ENCODE assay signal across 32 cellular contexts in the genomic region with DNA sequence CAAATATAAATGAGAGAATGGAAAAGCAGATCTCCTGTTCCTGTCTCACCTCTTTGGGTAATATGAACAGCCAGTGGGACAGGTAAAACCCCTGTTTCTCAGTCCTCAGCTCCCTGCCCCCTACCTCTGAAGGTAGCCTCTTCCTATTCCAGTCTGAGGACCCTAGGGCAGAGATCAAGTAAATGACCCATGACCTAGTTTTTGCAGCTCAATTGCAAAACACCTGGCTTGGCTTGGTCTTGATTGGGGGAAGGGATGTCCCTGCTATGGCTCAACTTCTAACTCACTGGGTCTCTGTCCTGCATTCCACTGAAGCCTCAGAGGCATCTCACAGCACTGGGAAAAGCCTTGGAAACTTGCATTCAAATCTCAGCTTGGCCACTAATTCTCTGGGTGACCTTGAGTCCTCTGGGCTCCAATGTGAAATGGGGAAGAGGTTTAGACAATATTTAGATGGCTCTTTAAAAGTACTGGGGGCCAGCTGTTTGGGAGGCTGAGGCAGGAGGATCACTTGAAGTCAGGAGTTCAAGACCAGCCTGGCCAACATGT. TPM values are rescaled to one million over a fixed set of nuclear protein-coding genes. Genes with fewer than 3 reads are reported as not detected.
A peak's percentile ranks its signal among the peaks of the same experiment; 100 is the strongest.
DNase-seq lines count a peak whose midpoint lies in the region; ATAC-seq, FAIRE-seq and TF ChIP-seq lines count a peak whose summit lies in the region.
"Had no signal": no experiment of that assay in that cellular context is flagged by ENCODE, and none has a peak within 500 bp of the region (broad histone marks: within the 10 kb centered on the region; RNA-seq: fewer than 3 reads in every experiment).

No MANE protein-coding gene starts in this region.

- H2AK5ac ChIP-seq in H1 (ENCODE audit: low read depth, low read length): no peak overlapping the region

- no peak overlapping the region for H3K14ac ChIP-seq in H1 (ENCODE audit: insufficient read length)

- POLR2A ChIA-PET in H1 (lab: Charles Lee; ENCODE audit: partially characterized antibody): interaction anchor here (0.7 to 10.6 kb wide), 6 partner anchors 10 to 32 kb away, joined by 3 to 92 read pairs (median 3); a partner anchor contains a TSS

- TF ChIP-seq CTCF in natural killer cell (IDR thresholded peaks at IDR 0.05) (no peak), H1 (IDR thresholded peaks at IDR 0.05; ENCODE audit: control extremely low read depth in 1 of 3, insufficient read depth in 1 of 3, low read depth in 1 of 3, low read length in 3 of 3) (no peak), right lobe of liver (IDR thresholded peaks at IDR 0.05) (no peak), type B pancreatic cell (conservative IDR thresholded peaks at IDR 0.05) (no peak), mesothelial cell of epicardium (IDR thresholded peaks at IDR 0.05; ENCODE audit: unreplicated experiment) (no peak)

- peaks cover 11% of the 10 kb centered on the region; the same call in 1 of the 2 replicates for H3K23me2 ChIP-seq in H1 (ENCODE audit: low read depth, low read length)

- H3K18ac ChIP-seq in H1 (ENCODE audit: extremely low read depth, low read length): peak overlapping the region; percentile 6; the same call in 1 of the 2 replicates

- FAIRE-seq in H1 (lab: Jason Lieb, UNC): peak; percentile 48
- FAIRE-seq: islet of Langerhans had no signal

- H3K27me3 ChIP-seq in H1 (replicated peaks in 1 of 4; ENCODE audit: control insufficient read depth in 3 of 4, extremely low read depth in 1 of 4, insufficient read depth in 3 of 4, low read length in 3 of 4): no peaks in the 10 kb centered on the region; a peak in 1 of 7 replicates
- H3K27me3 ChIP-seq in right lobe of liver: no peaks in the 10 kb centered on the region
- H3K27me3 ChIP-seq: BE2C, body of pancreas, gastrocnemius medialis, neutrophil, transverse colon had no signal

- H2BK15ac ChIP-seq in H1 (ENCODE audit: low read length): peak overlapping the region; percentile 46; the same call in 1 of the 2 replicates

- H3K4me3 Mint-ChIP-seq in natural killer cell: peak overlapping the region; percentile 28
- H3K4me3 Mint-ChIP-seq in natural killer cell treated with Interleukin-12 subunit alpha and Interleukin-12 subunit beta and Interleukin-15 and Interleukin-18, amount 100 ng/mL, for 72 hours: no peak overlapping the region
- peak overlapping the region; percentile 31 for H3K4me3 Mint-ChIP-seq in type B pancreatic cell
- no peak overlapping the region for H3K4me3 Mint-ChIP-seq in mesothelial cell of epicardium
- H3K4me3 Mint-ChIP-seq: activated CD8-positive, alpha-beta memory T cell treated with anti-CD3 and anti-CD28 coated beads, Interleukin-2, amount 10 ng/mL, durations not matched to agents 7 days and 5 days; activated T-cell treated with anti-CD3 and anti-CD28 coated beads, Interleukin-2, amount 50 U/mL, for 72 hours; T-helper 2 cell treated with Interferon-gamma antibody and Interleukin-4, amounts not matched to agents 5 μg/mL and 100 μg/mL, for 36 hours had no signal

- peak overlapping the region in 1 of 4 experiments; percentile 18; a peak in 1 of 7 replicates for H3K9ac ChIP-seq in H1 (replicated peaks in 1 of 4; ENCODE audit: extremely low read depth in 1 of 4, low read depth in 3 of 4, low read length in 3 of 4)

- no peak overlapping the region for H2BK120ac ChIP-seq in H1 (replicated peaks; ENCODE audit: low read depth, low read length)

- H3K4ac ChIP-seq in H1 (replicated peaks; ENCODE audit: insufficient read length, low read depth, low read length): no peak overlapping the region

- no peak overlapping the region for H4K91ac ChIP-seq in H1 (replicated peaks; ENCODE audit: insufficient read length, low read length)

- H3K79me2 ChIP-seq in H1 (ENCODE audit: control insufficient read depth in 1 of 2, insufficient read depth in 2 of 2, low read length in 2 of 2): peaks cover 0 to 12% of the 10 kb centered on the region in 2 experiments; a peak in 1 of 4 replicates

- intact Hi-C loops in natural killer cell (cut with micrococcal nuclease): loop anchor here (5.0 kb wide), 1 partner anchor 33 kb away; a partner anchor contains a TSS
- intact Hi-C loops in right lobe of liver (cut with DNase I): no loop called here

- H2BK5ac ChIP-seq in H1 (ENCODE audit: low read depth, low read length): no peak overlapping the region

- no peak overlapping the region for H4K8ac ChIP-seq in H1 (ENCODE audit: extremely low read depth, insufficient read depth, low read length)

- no peak overlapping the region for H2BK12ac ChIP-seq in H1 (ENCODE audit: low read depth, low read length)

- no peak overlapping the region for H3K56ac ChIP-seq in H1 (replicated peaks; ENCODE audit: insufficient read length, low read depth, low read length)

- 0 out of 2 replicates have a peak overlapping the region, but pooled peaks have one; percentile 72 for H2BK20ac ChIP-seq in H1 (ENCODE audit: low read length)

- H3K4me3 ChIP-seq in H1 (ENCODE audit: extremely low read depth in 1 of 4, insufficient read depth in 2 of 4, low read depth in 3 of 4, low read length in 4 of 4) (peak overlapping the region in 2 of 4 experiments; percentile 4 to 29; a peak in 2 of 8 replicates), right lobe of liver (no peak overlapping the region)
- H3K4me3 ChIP-seq: body of pancreas, gastrocnemius medialis, lower lobe of right lung, smooth muscle cell, transverse colon had no signal

- no peak overlapping the region for H3K23ac ChIP-seq in H1 (ENCODE audit: insufficient read length)

- H3K9me3 ChIP-seq in H1 (ENCODE audit: insufficient read depth in 2 of 2, low read depth in 1 of 2, low read length in 1 of 2) (no peaks in the 10 kb centered on the region), right lobe of liver (no peaks in the 10 kb centered on the region)
- H3K9me3 ChIP-seq: BE2C, body of pancreas, gastrocnemius medialis, lower lobe of right lung, neutrophil, transverse colon had no signal

- TF ChIP-seq EP300 in H1 (IDR thresholded peaks at IDR 0.05; ENCODE audit: borderline replicate concordance in 1 of 2, low read depth in 2 of 2, low read length in 2 of 2): peak in 1 of 2 experiments; percentile 64; a peak in 1 of 3 replicates

- peak overlapping the region; percentile 52 to 59 for H3K4me2 ChIP-seq in H1 (ENCODE audit: insufficient read depth in 1 of 2, low read depth in 2 of 2, low read length in 2 of 2)
- H3K4me2 ChIP-seq: smooth muscle cell had no signal

- H3K27me3 Mint-ChIP-seq in natural killer cell (ENCODE audit: low read depth in 2 of 2) (no peaks in the 10 kb centered on the region), type B pancreatic cell (no peaks in the 10 kb centered on the region), mesothelial cell of epicardium (ENCODE audit: low read depth) (no peaks in the 10 kb centered on the region)
- no peaks in the 10 kb centered on the region for H3K27me3 Mint-ChIP-seq in natural killer cell treated with Interleukin-12 subunit alpha and Interleukin-12 subunit beta and Interleukin-15 and Interleukin-18, amount 100 ng/mL, for 72 hours
- H3K27me3 Mint-ChIP-seq: activated CD8-positive, alpha-beta memory T cell treated with anti-CD3 and anti-CD28 coated beads, Interleukin-2, amount 10 ng/mL, durations not matched to agents 7 days and 5 days had no signal

- DNase-seq in natural killer cell (no peak), H1 (ENCODE audit: low read depth in 1 of 2, low spot score in 2 of 2) (no peak), right lobe of liver (peak in 1 of 3 donors; percentile 84), type B pancreatic cell (ENCODE audit: extremely low spot score, unreplicated experiment) (no peak), hypothalamus (lab: John Stamatoyannopoulos, UW) (no peak), mesothelial cell of epicardium (ENCODE audit: low spot score in 2 of 2, unreplicated experiment in 2 of 2) (no peak)
- no peak for DNase-seq in natural killer cell treated with Interleukin-12 subunit alpha and Interleukin-12 subunit beta and Interleukin-15 and Interleukin-18, amount 100 ng/mL, for 72 hours (ENCODE audit: low spot score)
- no peak for DNase-seq in stimulated activated CD4-positive, alpha-beta T cell treated with anti-CD3 and anti-CD28 coated beads, Interleukin-4, amount 100 ng/mL, for 1 hour
- DNase-seq: activated CD8-positive, alpha-beta memory T cell treated with anti-CD3 and anti-CD28 coated beads, Interleukin-2, amount 10 ng/mL, durations not matched to agents 7 days and 5 days; activated naive CD4-positive, alpha-beta T cell; activated T-cell treated with anti-CD3 and anti-CD28 coated beads, Interleukin-2, amount 50 U/mL, for 72 hours; BE2C; body of pancreas; gastrocnemius medialis; GDM1; lower lobe of right lung; NCI-H1092 treated with DMSO at 0.1 percent for 48 hours; NCI-H187 treated with DMSO at 0.1 percent for 48 hours; NCI-H2171 treated with DMSO at 0.1 percent for 48 hours; NCI-H524 treated with DMSO at 0.1 percent for 48 hours; NK-92 treated with Interleukin-12 subunit alpha and Interleukin-12 subunit beta, amount 100 ng/mL, for 24 hours; PC-3; Right ventricle myocardium superior; transverse colon; WERI-Rb-1 had no signal

- ATAC-seq in natural killer cell (no peak), right lobe of liver (peak; percentile 45 to 69 (median 56))
- no peak for ATAC-seq in natural killer cell treated with Interleukin-12 subunit alpha and Interleukin-12 subunit beta and Interleukin-15 and Interleukin-18, amount 100 ng/mL, for 72 hours
- ATAC-seq: activated CD8-positive, alpha-beta memory T cell treated with anti-CD3 and anti-CD28 coated beads, Interleukin-2, amount 10 ng/mL, durations not matched to agents 7 days and 5 days; activated T-cell treated with anti-CD3 and anti-CD28 coated beads, Interleukin-2, amount 50 U/mL, for 72 hours; body of pancreas; gastrocnemius medialis; lower lobe of right lung; PC-3 had no signal

- H3K27ac ChIP-seq in H1 (ENCODE audit: low read depth, low read length) (no peak overlapping the region; the same call in 1 of the 2 replicates), right lobe of liver (peak overlapping the region; percentile 51 to 87 (median 83))
- H3K27ac ChIP-seq: lower lobe of right lung, neutrophil, transverse colon, WERI-Rb-1 had no signal

- H3K4me1 ChIP-seq in H1 (replicated peaks in 1 of 4; ENCODE audit: control insufficient read depth in 3 of 4, insufficient read depth in 4 of 4, low read length in 3 of 4): peaks cover 3 to 17% (median 11%) of the 10 kb centered on the region in 4 experiments
- peaks cover 0 to 60% (median 21%) of the 10 kb centered on the region in 4 donors for H3K4me1 ChIP-seq in right lobe of liver

- H3K36me3 ChIP-seq in H1 (ENCODE audit: control insufficient read depth in 2 of 4, insufficient read depth in 4 of 4, low read length in 3 of 4) (peaks cover 3 to 20% (median 8%) of the 10 kb centered on the region in 4 experiments; a peak in 7 of 8 replicates), right lobe of liver (peaks cover 0 to 17% (median 8%) of the 10 kb centered on the region in 4 donors)

- H4K5ac ChIP-seq in H1 (ENCODE audit: insufficient read length, low read depth, low read length): peak overlapping the region; percentile 34

- H3K9me3 Mint-ChIP-seq in natural killer cell (no peaks in the 10 kb centered on the region), type B pancreatic cell (no peaks in the 10 kb centered on the region), mesothelial cell of epicardium (no peaks in the 10 kb centered on the region)
- H3K9me3 Mint-ChIP-seq in natural killer cell treated with Interleukin-12 subunit alpha and Interleukin-12 subunit beta and Interleukin-15 and Interleukin-18, amount 100 ng/mL, for 72 hours: no peaks in the 10 kb centered on the region
- H3K9me3 Mint-ChIP-seq: activated T-cell treated with anti-CD3 and anti-CD28 coated beads, Interleukin-2, amount 50 U/mL, for 72 hours; T-helper 2 cell treated with Interferon-gamma antibody and Interleukin-4, amounts not matched to agents 5 μg/mL and 100 μg/mL, for 36 hours had no signal

- peak overlapping the region; percentile 75 for H2AFZ ChIP-seq in H1 (ENCODE audit: low read length)

- CTCF ChIA-PET in H1 (lab: Charles Lee; ENCODE audit: partially characterized antibody): interaction anchor here (0.6 to 18.5 kb wide), 7 partner anchors 9 to 97 kb away, joined by 3 to 401 read pairs (median 5); a partner anchor contains a TSS

- TF ChIP-seq POLR2A in H1 (IDR thresholded peaks at IDR 0.05; ENCODE audit: control extremely low read depth in 1 of 2, low read depth in 2 of 2, low read length in 2 of 2) (no peak), right lobe of liver (IDR thresholded peaks at IDR 0.05) (peak; percentile 22)

- H3K79me1 ChIP-seq in H1 (ENCODE audit: low read depth, low read length): peaks cover 6% of the 10 kb centered on the region; the same call in 1 of the 2 replicates

- H3K4me1 Mint-ChIP-seq in natural killer cell: peaks cover 22 to 26% of the 10 kb centered on the region in 2 donors
- peaks cover 30 to 31% of the 10 kb centered on the region in 2 donors for H3K4me1 Mint-ChIP-seq in natural killer cell treated with Interleukin-12 subunit alpha and Interleukin-12 subunit beta and Interleukin-15 and Interleukin-18, amount 100 ng/mL, for 72 hours (ENCODE audit: low read depth in 2 of 2)
- H3K4me1 Mint-ChIP-seq in type B pancreatic cell (ENCODE audit: unreplicated experiment): peaks cover 20% of the 10 kb centered on the region
- peaks cover 23% of the 10 kb centered on the region for H3K4me1 Mint-ChIP-seq in mesothelial cell of epicardium

- peaks cover 2 to 8% of the 10 kb centered on the region in 2 experiments for H4K20me1 ChIP-seq in H1 (replicated peaks in 1 of 2; ENCODE audit: control insufficient read depth in 1 of 2, insufficient read depth in 2 of 2, low read length in 2 of 2)

- H3K27ac Mint-ChIP-seq in natural killer cell (no peak overlapping the region), type B pancreatic cell (no peak overlapping the region), mesothelial cell of epicardium (no peak overlapping the region)
- H3K27ac Mint-ChIP-seq in natural killer cell treated with Interleukin-12 subunit alpha and Interleukin-12 subunit beta and Interleukin-15 and Interleukin-18, amount 100 ng/mL, for 72 hours: no peak overlapping the region
- H3K27ac Mint-ChIP-seq: T-helper 2 cell treated with Interferon-gamma antibody and Interleukin-4, amounts not matched to agents 5 μg/mL and 100 μg/mL, for 36 hours had no signal

- peak in 1 of 2 experiments; percentile 2; a peak in 1 of 4 replicates for TF ChIP-seq RAD21 in H1 (IDR thresholded peaks at IDR 0.05 in 1 of 2, conservative IDR thresholded peaks at IDR 0.05 in 1 of 2; ENCODE audit: low read depth in 2 of 2, low read length in 2 of 2)

- H3K36me3 Mint-ChIP-seq in natural killer cell: no peaks in the 10 kb centered on the region
- H3K36me3 Mint-ChIP-seq in natural killer cell treated with Interleukin-12 subunit alpha and Interleukin-12 subunit beta and Interleukin-15 and Interleukin-18, amount 100 ng/mL, for 72 hours: peaks cover 7% of the 10 kb centered on the region
- H3K36me3 Mint-ChIP-seq in type B pancreatic cell: peaks cover 9% of the 10 kb centered on the region
- peaks cover 6% of the 10 kb centered on the region for H3K36me3 Mint-ChIP-seq in mesothelial cell of epicardium

RNA-seq across cellular contexts. Expression of a gene that starts 1.6 kb away (rescaled TPM):
- total RNA-seq in natural killer cell (100 to 1,000 TPM in 1 of 3 donors, 10 to 100 TPM in 2; 81.9 to 118 (median 89.3) TPM), right lobe of liver (100 to 1,000 TPM in 4 of 6 experiments, 10 to 100 TPM in 2; 58.2 to 157 (median 117) TPM), type B pancreatic cell (ENCODE audit: low replicate concordance) (48.8 and 70.5 TPM in 2 replicates), mesothelial cell of epicardium (82.7 to 95.2 TPM (median 88.5 TPM) in 3 replicates)
- total RNA-seq in natural killer cell treated with Interleukin-12 subunit alpha and Interleukin-12 subunit beta and Interleukin-15 and Interleukin-18, amount 100 ng/mL, for 72 hours: 10 to 100 TPM; 19.4 to 50.2 TPM
- total RNA-seq in H1 (2021; fragmentation: NEBNext Ultra II Directional; extraction: Animal tissue kit (Norgen Biotek cat#: 25700)): 21.1 and 21.9 TPM in 2 replicates
- 50.4 and 50.6 TPM in 2 replicates for polyA plus RNA-seq in H1 (2011; rRNA removed)
- polyA plus RNA-seq in H1 (2011; cell fraction: cytosol; rRNA removed): 36.6 TPM
- polyA plus RNA-seq in H1 (2011; cell fraction: nucleus; rRNA removed): 207 TPM
- polyA plus RNA-seq in H1 (2012, experiment 1 of 2): 24.2 to 37.4 TPM (median 30.3 TPM) in 4 replicates
- polyA plus RNA-seq in H1 (2012, experiment 2 of 2): 24.6 TPM
- 19.9 TPM for polyA plus RNA-seq in H1 (2013, experiment 1 of 2)
- 19.2 TPM for polyA plus RNA-seq in H1 (2013, experiment 2 of 2)
- 25.3 and 28.2 TPM in 2 replicates for polyA minus RNA-seq in H1 (2011; rRNA and poly(A)+ RNA removed)
- 8.4 TPM for polyA minus RNA-seq in H1 (2011; cell fraction: cytosol; rRNA and poly(A)+ RNA removed)
- polyA minus RNA-seq in H1 (2011; cell fraction: nucleus; rRNA and poly(A)+ RNA removed): 73.8 TPM

RNA-seq across cellular contexts. Expression of a gene that starts 7.1 kb away (rescaled TPM):
- total RNA-seq in natural killer cell: 10 to 100 TPM; 64.2 to 91.1 (median 66.1) TPM
- 10 to 100 TPM in 1 of 2 donors, 1 to 10 TPM in 1; 6.8 to 16.8 TPM for total RNA-seq in natural killer cell treated with Interleukin-12 subunit alpha and Interleukin-12 subunit beta and Interleukin-15 and Interleukin-18, amount 100 ng/mL, for 72 hours
- 5.1 and 5.5 TPM in 2 replicates for total RNA-seq in H1 (2021; fragmentation: NEBNext Ultra II Directional; extraction: Animal tissue kit (Norgen Biotek cat#: 25700))
- polyA plus RNA-seq in H1 (2011; rRNA removed): 9.1 and 10.5 TPM in 2 replicates
- 8.9 TPM for polyA plus RNA-seq in H1 (2011; cell fraction: cytosol; rRNA removed)
- 43.0 TPM for polyA plus RNA-seq in H1 (2011; cell fraction: nucleus; rRNA removed)
- 6.4 to 10.1 TPM (median 8.2 TPM) in 4 replicates for polyA plus RNA-seq in H1 (2012, experiment 1 of 2)
- polyA plus RNA-seq in H1 (2012, experiment 2 of 2): 2.6 TPM
- 3.8 TPM for polyA plus RNA-seq in H1 (2013, experiment 1 of 2)
- polyA plus RNA-seq in H1 (2013, experiment 2 of 2): 3.9 TPM
- 2.6 and 3.1 TPM in 2 replicates for polyA minus RNA-seq in H1 (2011; rRNA and poly(A)+ RNA removed)
- 3.6 TPM for polyA minus RNA-seq in H1 (2011; cell fraction: cytosol; rRNA and poly(A)+ RNA removed)
- polyA minus RNA-seq in H1 (2011; cell fraction: nucleus; rRNA and poly(A)+ RNA removed): 12.8 TPM
- 10 to 100 TPM in 5 of 6 experiments, 1 to 10 TPM in 1; 9.7 to 21.5 (median 14.7) TPM for total RNA-seq in right lobe of liver
- total RNA-seq in type B pancreatic cell (ENCODE audit: low replicate concordance): 10.8 and 53.8 TPM in 2 replicates
- 112 to 114 TPM (median 113 TPM) in 3 replicates for total RNA-seq in mesothelial cell of epicardium

RNA-seq across cellular contexts. Expression of a gene that starts 7.3 kb away (rescaled TPM):
- 10 to 100 TPM; 22.1 to 29.8 (median 23.0) TPM for total RNA-seq in natural killer cell
- total RNA-seq in natural killer cell treated with Interleukin-12 subunit alpha and Interleukin-12 subunit beta and Interleukin-15 and Interleukin-18, amount 100 ng/mL, for 72 hours: 100 to 1,000 TPM in 1 of 2 donors, 10 to 100 TPM in 1; 45.6 to 109 TPM
- total RNA-seq in H1 (2021; fragmentation: NEBNext Ultra II Directional; extraction: Animal tissue kit (Norgen Biotek cat#: 25700)): 84.2 and 86.8 TPM in 2 replicates
- 134 and 169 TPM in 2 replicates for polyA plus RNA-seq in H1 (2011; rRNA removed)
- 106 TPM for polyA plus RNA-seq in H1 (2011; cell fraction: cytosol; rRNA removed)
- 96.3 TPM for polyA plus RNA-seq in H1 (2011; cell fraction: nucleus; rRNA removed)
- polyA plus RNA-seq in H1 (2012, experiment 1 of 2): 93.0 to 157 TPM (median 138 TPM) in 4 replicates
- polyA plus RNA-seq in H1 (2012, experiment 2 of 2): 125 TPM
- 118 TPM for polyA plus RNA-seq in H1 (2013, experiment 1 of 2)
- 156 TPM for polyA plus RNA-seq in H1 (2013, experiment 2 of 2)
- polyA minus RNA-seq in H1 (2011; rRNA and poly(A)+ RNA removed): 76.9 and 81.2 TPM in 2 replicates
- polyA minus RNA-seq in H1 (2011; cell fraction: cytosol; rRNA and poly(A)+ RNA removed): 57.5 TPM
- 59.4 TPM for polyA minus RNA-seq in H1 (2011; cell fraction: nucleus; rRNA and poly(A)+ RNA removed)
- total RNA-seq in right lobe of liver: 100 to 1,000 TPM in 5 of 6 experiments, 10 to 100 TPM in 1; 69.3 to 237 (median 123) TPM
- 59.0 and 79.7 TPM in 2 replicates for total RNA-seq in type B pancreatic cell (ENCODE audit: low replicate concordance)
- 58.8 to 61.6 TPM (median 59.9 TPM) in 3 replicates for total RNA-seq in mesothelial cell of epicardium

RNA-seq across cellular contexts. Expression of a gene that starts 16.0 kb away (rescaled TPM):
- total RNA-seq in natural killer cell: under 1 TPM in 2 of 3 donors, not detected in 1; 0.24 to 0.77 TPM
- total RNA-seq in natural killer cell treated with Interleukin-12 subunit alpha and Interleukin-12 subunit beta and Interleukin-15 and Interleukin-18, amount 100 ng/mL, for 72 hours: under 1 TPM in 1 of 2 donors, not detected in 1; 0.31 TPM
- not detected in 2 replicates for total RNA-seq in H1 (2021; fragmentation: NEBNext Ultra II Directional; extraction: Animal tissue kit (Norgen Biotek cat#: 25700))
- polyA plus RNA-seq in H1 (2011; rRNA removed): 0.08 and 0.25 TPM in 2 replicates
- 0.12 TPM for polyA plus RNA-seq in H1 (2011; cell fraction: cytosol; rRNA removed)
- polyA plus RNA-seq in H1 (2011; cell fraction: nucleus; rRNA removed): 0.33 TPM
- polyA plus RNA-seq in H1 (2012, experiment 1 of 2): 0.11 to 0.29 TPM in 2 of 4 replicates, not detected in the others
- not detected for polyA plus RNA-seq in H1 (2012, experiment 2 of 2)
- polyA plus RNA-seq in H1 (2013, experiment 1 of 2): 0.04 TPM
- polyA plus RNA-seq in H1 (2013, experiment 2 of 2): 0.04 TPM
- not detected in 2 replicates for polyA minus RNA-seq in H1 (2011; rRNA and poly(A)+ RNA removed)
- not detected for polyA minus RNA-seq in H1 (2011; cell fraction: cytosol; rRNA and poly(A)+ RNA removed)
- not detected for polyA minus RNA-seq in H1 (2011; cell fraction: nucleus; rRNA and poly(A)+ RNA removed)
- total RNA-seq in right lobe of liver: 1 to 10 TPM; 1.7 to 6.7 (median 2.5) TPM
- total RNA-seq in type B pancreatic cell (ENCODE audit: low replicate concordance): 0.26 TPM in 1 of 2 replicates, not detected in the other
- 0.42 to 0.80 TPM in 2 of 3 replicates, not detected in the other for total RNA-seq in mesothelial cell of epicardium
- total RNA-seq: A673, body of pancreas, dermis microvascular lymphatic vessel endothelial cell, gastrocnemius medialis, lower lobe of right lung, PC-3, Right ventricle myocardium superior, smooth muscle cell, transverse colon had no signal

RNA-seq across cellular contexts. Expression of a gene that starts 17.6 kb away (rescaled TPM):
- total RNA-seq in natural killer cell (not detected), right lobe of liver (not detected), type B pancreatic cell (ENCODE audit: low replicate concordance) (0.43 and 1.1 TPM in 2 replicates), mesothelial cell of epicardium (0.61 to 0.84 TPM in 2 of 3 replicates, not detected in the other)
- not detected for total RNA-seq in natural killer cell treated with Interleukin-12 subunit alpha and Interleukin-12 subunit beta and Interleukin-15 and Interleukin-18, amount 100 ng/mL, for 72 hours
- total RNA-seq in H1 (2021; fragmentation: NEBNext Ultra II Directional; extraction: Animal tissue kit (Norgen Biotek cat#: 25700)): not detected in 2 replicates
- polyA plus RNA-seq in H1 (2011; rRNA removed): 0.28 and 0.42 TPM in 2 replicates
- 0.35 TPM for polyA plus RNA-seq in H1 (2011; cell fraction: cytosol; rRNA removed)
- polyA plus RNA-seq in H1 (2011; cell fraction: nucleus; rRNA removed): 0.33 TPM
- polyA plus RNA-seq in H1 (2012, experiment 1 of 2): 0.29 to 0.83 TPM (median 0.34 TPM) in 3 of 4 replicates, not detected in the other
- 0.37 TPM for polyA plus RNA-seq in H1 (2012, experiment 2 of 2)
- polyA plus RNA-seq in H1 (2013, experiment 1 of 2): 0.20 TPM
- 0.31 TPM for polyA plus RNA-seq in H1 (2013, experiment 2 of 2)
- polyA minus RNA-seq in H1 (2011; rRNA and poly(A)+ RNA removed): not detected in 2 replicates
- polyA minus RNA-seq in H1 (2011; cell fraction: cytosol; rRNA and poly(A)+ RNA removed): not detected
- not detected for polyA minus RNA-seq in H1 (2011; cell fraction: nucleus; rRNA and poly(A)+ RNA removed)
- total RNA-seq: A673; activated CD8-positive, alpha-beta memory T cell treated with anti-CD3 and anti-CD28 coated beads, Interleukin-2, amount 10 ng/mL, durations not matched to agents 7 days and 5 days; body of pancreas; dermis microvascular lymphatic vessel endothelial cell; lower lobe of right lung; PC-3; pulmonary artery endothelial cell; Right ventricle myocardium superior; transverse colon had no signal

Comparison
In these comparisons a context has a peak if more than half of its experiments do, and no peak if none do; other contexts are left out.
1. H3K4me3 Mint-ChIP-seq: peak in natural killer cell (single experiment) and type B pancreatic cell (single experiment); none in natural killer cell treated with Interleukin-12 subunit alpha and Interleukin-12 subunit beta and Interleukin-15 and Interleukin-18, amount 100 ng/mL, for 72 hours (single experiment) and mesothelial cell of epicardium (single experiment).
2. ATAC-seq: peak in right lobe of liver (4 of 4); none in natural killer cell (0 of 3) and natural killer cell treated with Interleukin-12 subunit alpha and Interleukin-12 subunit beta and Interleukin-15 and Interleukin-18, amount 100 ng/mL, for 72 hours (0 of 2).